8 cellular contexts compared by ENCODE assay signal in genomic region chr7:12458520-12459131, GRCh38. TPM values are rescaled to one million over a fixed set of nuclear protein-coding genes. Genes with fewer than 3 reads are reported as not detected.
DNase-seq lines count a peak whose midpoint lies in the region; ATAC-seq, FAIRE-seq and TF ChIP-seq lines count a peak whose summit lies in the region.

No MANE protein-coding gene starts in this region.

- no peak overlapping the region for H4K5ac ChIP-seq in H1 (ENCODE audit: insufficient read length, low read depth, low read length)

- H3K9ac ChIP-seq in H1 (replicated peaks in 1 of 4; ENCODE audit: extremely low read depth in 1 of 4, low read depth in 3 of 4, low read length in 3 of 4), result no peak overlapping the region

- no TSS peak for BruUV-seq in OCI-LY7 (replicated peaks; lab: Mats Ljungman, UMichigan)

- FAIRE-seq in H1 (lab: Jason Lieb, UNC), result peak; percentile 50

- no peaks in the 10 kb centered on the region for H3K23me2 ChIP-seq in H1 (ENCODE audit: low read depth, low read length)

- TF ChIP-seq CTCF in cardiac muscle cell (IDR thresholded peaks at IDR 0.05; ENCODE audit: low read depth, low read length) (peak; percentile 74), OCI-LY7 (conservative IDR thresholded peaks at IDR 0.05; ENCODE audit: low read length) (peak; percentile 83), H1 (IDR thresholded peaks at IDR 0.05; ENCODE audit: control extremely low read depth in 1 of 3, insufficient read depth in 1 of 3, low read depth in 1 of 3, low read length in 3 of 3) (peak in 2 of 3 experiments; percentile 65 to 73; a peak in 3 of 4 replicates)

- no peak overlapping the region for H3K56ac ChIP-seq in H1 (replicated peaks; ENCODE audit: insufficient read length, low read depth, low read length)

- H2BK12ac ChIP-seq in H1 (ENCODE audit: low read depth, low read length), result no peak overlapping the region

- DNase-seq in cardiac muscle cell (ENCODE audit: low read depth in 1 of 2, low spot score in 1 of 2) (peak; percentile 55 to 58), cardiac septum (ENCODE audit: low spot score) (no peak), H4 (ENCODE audit: low spot score) (peak; percentile 67), OCI-LY7 (ENCODE audit: low spot score) (peak; percentile 25), H1 (ENCODE audit: low read depth in 1 of 2, low spot score in 2 of 2) (no peak), naive B cell (peak; percentile 1)
- no peak for DNase-seq in activated T-helper 2 cell treated with anti-CD3 and anti-CD28 coated beads, Interferon-gamma antibody, Interleukin-2, Interleukin-4, amounts not matched to agents 10 μg/mL and 5 μg/mL and 100 μg/mL, durations not matched to agents 14 hours and 24 hours and 36 hours (ENCODE audit: low spot score)

- H2BK15ac ChIP-seq in H1 (ENCODE audit: low read length), result no peak overlapping the region

- H3K9me3 Mint-ChIP-seq in naive B cell, result peaks cover 0 to 6% (median 2%) of the 10 kb centered on the region in 7 donors
- no peaks in the 10 kb centered on the region for H3K9me3 Mint-ChIP-seq in activated T-helper 2 cell treated with anti-CD3 and anti-CD28 coated beads, Interferon-gamma antibody, Interleukin-2, Interleukin-4, amounts not matched to agents 10 μg/mL and 5 μg/mL and 100 μg/mL, durations not matched to agents 14 hours and 24 hours and 36 hours

- H4K91ac ChIP-seq in H1 (replicated peaks; ENCODE audit: insufficient read length, low read length), result no peak overlapping the region

- no peak overlapping the region for H4K8ac ChIP-seq in H1 (ENCODE audit: extremely low read depth, insufficient read depth, low read length)

- 51% methylated on average over 4 of the region's 4 CpGs; no CpG with 5 or more reads in 1 of the 2 experiments for WGBS in H1 (ENCODE audit: extremely low coverage in 1 of 2, insufficient coverage in 1 of 2, insufficient read length in 1 of 2, insufficient replicate concordance in 2 of 2, low coverage in 1 of 2, low lambda C conversion rate in 2 of 2, missing lambda C conversion rate in 1 of 2), 2 experiments

- no peak overlapping the region for H2BK20ac ChIP-seq in H1 (ENCODE audit: low read length)

- H3K18ac ChIP-seq in H1 (ENCODE audit: extremely low read depth, low read length), result no peak overlapping the region

- H3K4me3 ChIP-seq in cardiac muscle cell, result no peak overlapping the region
- no peak overlapping the region for H3K4me3 ChIP-seq in OCI-LY7 (ENCODE audit: low read depth, low read length, poor library complexity, severe bottlenecking)
- H3K4me3 ChIP-seq in H1 (ENCODE audit: extremely low read depth in 1 of 4, insufficient read depth in 2 of 4, low read depth in 3 of 4, low read length in 4 of 4), result no peak overlapping the region

- no peak overlapping the region for H3K23ac ChIP-seq in H1 (ENCODE audit: insufficient read length)

- H2AK5ac ChIP-seq in H1 (ENCODE audit: low read depth, low read length), result no peak overlapping the region

- no peak overlapping the region for H2BK5ac ChIP-seq in H1 (ENCODE audit: low read depth, low read length)

- no peaks in the 10 kb centered on the region for H3K79me1 ChIP-seq in H1 (ENCODE audit: low read depth, low read length)

- intact Hi-C loops in cardiac septum (cut with DNase I) (no loop called here), OCI-LY7 (cut with micrococcal nuclease; ENCODE audit: unreplicated experiment) (loop anchor here (1.0 kb wide), 1 partner anchor 38 kb away; no protein-coding TSS in a partner anchor)
- intact Hi-C loops in activated T-helper 2 cell treated with anti-CD3 and anti-CD28 coated beads, Interferon-gamma antibody, Interleukin-2, Interleukin-4, amounts not matched to agents 10 μg/mL and 5 μg/mL and 100 μg/mL, durations not matched to agents 14 hours and 24 hours and 36 hours (cut with micrococcal nuclease), result loop anchor here (1.0 to 5.0 kb wide), 2 partner anchors 32 to 391 kb away; no protein-coding TSS in a partner anchor

- H2BK120ac ChIP-seq in H1 (replicated peaks; ENCODE audit: low read depth, low read length), result no peak overlapping the region

- CTCF ChIA-PET in OCI-LY7 (lab: Charles Lee; ENCODE audit: unreplicated experiment) (interaction anchor here (0.6 to 1.2 kb wide), 6 partner anchors 11 to 38 kb away, joined by 3 to 6 read pairs (median 3); no protein-coding TSS in a partner anchor), H1 (lab: Charles Lee; ENCODE audit: partially characterized antibody) (interaction anchor here (0.6 to 7.7 kb wide), 68 partner anchors 10 to 994 kb away, joined by 3 to 103 read pairs (median 5); partner anchors contain the start of genes ARL4A and VWDE)

- H3K27me3 ChIP-seq in cardiac muscle cell, result no peaks in the 10 kb centered on the region
- no peaks in the 10 kb centered on the region for H3K27me3 ChIP-seq in H1 (replicated peaks in 1 of 4; ENCODE audit: control insufficient read depth in 3 of 4, extremely low read depth in 1 of 4, insufficient read depth in 3 of 4, low read length in 3 of 4)

- no peak overlapping the region for H3K4me3 Mint-ChIP-seq in naive B cell
- H3K4me3 Mint-ChIP-seq in activated T-helper 2 cell treated with anti-CD3 and anti-CD28 coated beads, Interferon-gamma antibody, Interleukin-2, Interleukin-4, amounts not matched to agents 10 μg/mL and 5 μg/mL and 100 μg/mL, durations not matched to agents 14 hours and 24 hours and 36 hours (ENCODE audit: low read depth), result no peak overlapping the region

- TF ChIP-seq RAD21 in Ishikawa (IDR thresholded peaks at IDR 0.05; ENCODE audit: low read depth) (peak; percentile 83), H1 (IDR thresholded peaks at IDR 0.05 in 1 of 2, conservative IDR thresholded peaks at IDR 0.05 in 1 of 2; ENCODE audit: low read depth in 2 of 2, low read length in 2 of 2) (peak; percentile 83 to 85)

- no peaks in the 10 kb centered on the region for H3K4me1 ChIP-seq in cardiac muscle cell (ENCODE audit: low read depth)
- H3K4me1 ChIP-seq in OCI-LY7 (ENCODE audit: insufficient read depth, low read length, poor library complexity, severe bottlenecking), result no peaks in the 10 kb centered on the region
- H3K4me1 ChIP-seq in H1 (replicated peaks in 1 of 4; ENCODE audit: control insufficient read depth in 3 of 4, insufficient read depth in 4 of 4, low read length in 3 of 4), result no peaks in the 10 kb centered on the region

- H3K9me3 ChIP-seq in cardiac muscle cell (ENCODE audit: low read depth) (no peaks in the 10 kb centered on the region), OCI-LY7 (ENCODE audit: low read length) (no peaks in the 10 kb centered on the region), H1 (ENCODE audit: insufficient read depth in 2 of 2, low read depth in 1 of 2, low read length in 1 of 2) (no peaks in the 10 kb centered on the region)

- H2AFZ ChIP-seq in OCI-LY7 (ENCODE audit: low read length), result no peak overlapping the region
- no peak overlapping the region for H2AFZ ChIP-seq in H1 (ENCODE audit: low read length)

- H3K27ac Mint-ChIP-seq in naive B cell, result no peak overlapping the region
- no peak overlapping the region for H3K27ac Mint-ChIP-seq in activated T-helper 2 cell treated with anti-CD3 and anti-CD28 coated beads, Interferon-gamma antibody, Interleukin-2, Interleukin-4, amounts not matched to agents 10 μg/mL and 5 μg/mL and 100 μg/mL, durations not matched to agents 14 hours and 24 hours and 36 hours

- no peaks in the 10 kb centered on the region for H3K9me2 ChIP-seq in OCI-LY7 (ENCODE audit: insufficient read depth, low read length)

- no peak overlapping the region for H3K4ac ChIP-seq in H1 (replicated peaks; ENCODE audit: insufficient read length, low read depth, low read length)

- H3K27ac ChIP-seq in cardiac muscle cell, result no peak overlapping the region
- H3K27ac ChIP-seq in OCI-LY7 (ENCODE audit: low read depth, low read length, poor library complexity, severe bottlenecking), result no peak overlapping the region
- no peak overlapping the region for H3K27ac ChIP-seq in H1 (ENCODE audit: low read depth, low read length)

- H3K27me3 Mint-ChIP-seq in naive B cell, result peaks cover 0 to 10% (median 0%) of the 10 kb centered on the region in 3 donors
- peaks cover 3% of the 10 kb centered on the region for H3K27me3 Mint-ChIP-seq in activated T-helper 2 cell treated with anti-CD3 and anti-CD28 coated beads, Interferon-gamma antibody, Interleukin-2, Interleukin-4, amounts not matched to agents 10 μg/mL and 5 μg/mL and 100 μg/mL, durations not matched to agents 14 hours and 24 hours and 36 hours (ENCODE audit: low read depth)

- POLR2A ChIA-PET in OCI-LY7 (lab: Charles Lee), result interaction anchor here (0.6 to 1.4 kb wide), 8 partner anchors 18 to 680 kb away, joined by 3 to 5 read pairs (median 4); no protein-coding TSS in a partner anchor
- POLR2A ChIA-PET in H1 (lab: Charles Lee; ENCODE audit: partially characterized antibody), result interaction anchor here (1.2 kb wide), 1 partner anchor 15 kb away, joined by 3 read pairs; no protein-coding TSS in a partner anchor

- no peak overlapping the region for H3K4me2 ChIP-seq in OCI-LY7 (ENCODE audit: low read length)
- no peak overlapping the region for H3K4me2 ChIP-seq in H1 (ENCODE audit: insufficient read depth in 1 of 2, low read depth in 2 of 2, low read length in 2 of 2)

- H3K79me2 ChIP-seq in OCI-LY7 (ENCODE audit: insufficient read depth, low read depth, low read length) (no peaks in the 10 kb centered on the region), H1 (ENCODE audit: control insufficient read depth in 1 of 2, insufficient read depth in 2 of 2, low read length in 2 of 2) (no peaks in the 10 kb centered on the region)

- peak; percentile 30 to 34 for ATAC-seq in naive B cell (ENCODE audit: low read depth in 2 of 2)

- no peak overlapping the region for H3K14ac ChIP-seq in H1 (ENCODE audit: insufficient read length)

- no peaks in the 10 kb centered on the region for H3K36me3 Mint-ChIP-seq in naive B cell
- H3K36me3 Mint-ChIP-seq in activated T-helper 2 cell treated with anti-CD3 and anti-CD28 coated beads, Interferon-gamma antibody, Interleukin-2, Interleukin-4, amounts not matched to agents 10 μg/mL and 5 μg/mL and 100 μg/mL, durations not matched to agents 14 hours and 24 hours and 36 hours (ENCODE audit: low read depth), result no peaks in the 10 kb centered on the region

- TF ChIP-seq EP300 in Ishikawa (IDR thresholded peaks at IDR 0.05; ENCODE audit: borderline replicate concordance), result no peak
- no peak for TF ChIP-seq EP300 in H1 (IDR thresholded peaks at IDR 0.05; ENCODE audit: borderline replicate concordance in 1 of 2, low read depth in 2 of 2, low read length in 2 of 2)

- TF ChIP-seq POLR2A in H1 (IDR thresholded peaks at IDR 0.05; ENCODE audit: control extremely low read depth in 1 of 2, low read depth in 2 of 2, low read length in 2 of 2), result no peak

- H3K36me3 ChIP-seq in cardiac muscle cell (no peaks in the 10 kb centered on the region), OCI-LY7 (ENCODE audit: insufficient read depth, low read length) (no peaks in the 10 kb centered on the region), H1 (ENCODE audit: control insufficient read depth in 2 of 4, insufficient read depth in 4 of 4, low read length in 3 of 4) (no peaks in the 10 kb centered on the region)

- H4K20me1 ChIP-seq in OCI-LY7 (ENCODE audit: insufficient read depth, low read length), result no peaks in the 10 kb centered on the region
- no peaks in the 10 kb centered on the region for H4K20me1 ChIP-seq in H1 (replicated peaks in 1 of 2; ENCODE audit: control insufficient read depth in 1 of 2, insufficient read depth in 2 of 2, low read length in 2 of 2)

- no peaks in the 10 kb centered on the region for H3K4me1 Mint-ChIP-seq in naive B cell
- H3K4me1 Mint-ChIP-seq in activated T-helper 2 cell treated with anti-CD3 and anti-CD28 coated beads, Interferon-gamma antibody, Interleukin-2, Interleukin-4, amounts not matched to agents 10 μg/mL and 5 μg/mL and 100 μg/mL, durations not matched to agents 14 hours and 24 hours and 36 hours (ENCODE audit: low read depth), result no peaks in the 10 kb centered on the region

RNA-seq across cellular contexts. Expression of gene VWDE, which starts 55.0 kb away (rescaled TPM):
- 46.3 and 95.8 TPM in 2 replicates for total RNA-seq in cardiac muscle cell
- polyA plus RNA-seq in cardiac muscle cell, result 51.5 and 104 TPM in 2 replicates
- 0.38 TPM for total RNA-seq in cardiac septum
- total RNA-seq in H4 (2014; rRNA removed; shearing (Covaris generic)), result 2.0 and 3.1 TPM in 2 replicates
- total RNA-seq in OCI-LY7 (2014; rRNA removed; shearing (Covaris generic)), result not detected in 2 replicates
- total RNA-seq in OCI-LY7 (2022), result not detected in 2 replicates
- total RNA-seq in H1 (2021; fragmentation: NEBNext Ultra II Directional; extraction: Animal tissue kit (Norgen Biotek cat#: 25700)), result 18.9 and 21.2 TPM in 2 replicates
- 8.5 and 11.0 TPM in 2 replicates for polyA plus RNA-seq in H1 (2011; rRNA removed)
- polyA plus RNA-seq in H1 (2011; cell fraction: cytosol; rRNA removed), result 14.7 TPM
- polyA plus RNA-seq in H1 (2011; cell fraction: nucleus; rRNA removed), result 30.6 TPM
- 10.4 to 14.4 TPM (median 12.6 TPM) in 4 replicates for polyA plus RNA-seq in H1 (2012, experiment 1 of 2)
- 1.2 TPM for polyA plus RNA-seq in H1 (2012, experiment 2 of 2)
- 23.8 TPM for polyA plus RNA-seq in H1 (2013, experiment 1 of 2)
- 21.3 TPM for polyA plus RNA-seq in H1 (2013, experiment 2 of 2)
- 50.5 and 53.6 TPM in 2 replicates for polyA minus RNA-seq in H1 (2011; rRNA and poly(A)+ RNA removed)
- polyA minus RNA-seq in H1 (2011; cell fraction: cytosol; rRNA and poly(A)+ RNA removed), result 19.4 TPM
- polyA minus RNA-seq in H1 (2011; cell fraction: nucleus; rRNA and poly(A)+ RNA removed), result 133 TPM
- polyA plus RNA-seq in naive B cell (ENCODE audit: low read depth in 6 of 6), result not detected
- total RNA-seq in activated T-helper 2 cell treated with anti-CD3 and anti-CD28 coated beads, Interferon-gamma antibody, Interleukin-2, Interleukin-4, amounts not matched to agents 10 μg/mL and 5 μg/mL and 100 μg/mL, durations not matched to agents 14 hours and 24 hours and 36 hours, result 2.9 and 3.2 TPM in 2 replicates

Comparison
In these comparisons a context has a peak if more than half of its experiments do, and no peak if none do; other contexts are left out.
1. DNase-seq: peak in cardiac muscle cell (2 of 2), H4 (single experiment), OCI-LY7 (single experiment) and naive B cell (single experiment); none in cardiac septum (single experiment), H1 (0 of 2) and activated T-helper 2 cell treated with anti-CD3 and anti-CD28 coated beads, Interferon-gamma antibody, Interleukin-2, Interleukin-4, amounts not matched to agents 10 μg/mL and 5 μg/mL and 100 μg/mL, durations not matched to agents 14 hours and 24 hours and 36 hours (single experiment).
2. Peak in every context shown above with its lines, with median percentiles within 50 percentile points of each other: CTCF ChIP-seq.